ENCODE assay signal across 20 cellular contexts in genomic region chr17:60661489-60661888, GRCh38. TPM values are rescaled to one million over a fixed set of nuclear protein-coding genes. Genes with fewer than 3 reads are reported as not detected.
DNase-seq lines count a peak whose midpoint lies in the region; ATAC-seq lines count a peak whose summit lies in the region.
"Had no signal": no experiment of that assay in that cellular context is flagged by ENCODE, and none has a peak within 500 bp of the region (broad histone marks: within the 10 kb centered on the region; RNA-seq: fewer than 3 reads in every experiment).

No MANE protein-coding gene starts in this region.

- H3K4me1 Mint-ChIP-seq in stimulated activated naive CD8-positive, alpha-beta T cell treated with anti-CD3 and anti-CD28 coated beads, Interleukin-15, Interleukin-2, amounts not matched to agents 100 ng/mL and 50 ng/mL, for 24 hours (ENCODE audit: low read depth), result no peaks in the 10 kb centered on the region
- H3K4me1 Mint-ChIP-seq in stimulated activated naive CD8-positive, alpha-beta T cell treated with anti-CD3 and anti-CD28 coated beads, Interleukin-15, amount 100 ng/mL, for 72 hours, result peaks cover 6% of the 10 kb centered on the region
- H3K4me1 Mint-ChIP-seq in T-helper 17 cell, result no peaks in the 10 kb centered on the region
- peaks cover 7% of the 10 kb centered on the region for H3K4me1 Mint-ChIP-seq in stimulated activated memory B cell treated with anti-CD40 and anti-IgM and Interleukin-4, amounts not matched to agents 10 μg/mL and 1 μg/mL and 100 μg/mL, for 72 hours
- H3K4me1 Mint-ChIP-seq: GM23338 had no signal

- H3K36me3 Mint-ChIP-seq in stimulated activated naive CD8-positive, alpha-beta T cell treated with anti-CD3 and anti-CD28 coated beads, Interleukin-15, Interleukin-2, amounts not matched to agents 100 ng/mL and 50 ng/mL, for 24 hours (ENCODE audit: low read depth), result peaks cover 38% of the 10 kb centered on the region
- H3K36me3 Mint-ChIP-seq in T-helper 17 cell (ENCODE audit: low read depth), result peaks cover 3% of the 10 kb centered on the region
- peaks cover 43% of the 10 kb centered on the region for H3K36me3 Mint-ChIP-seq in stimulated activated memory B cell treated with anti-CD40 and anti-IgM and Interleukin-4, amounts not matched to agents 10 μg/mL and 1 μg/mL and 100 μg/mL, for 72 hours

- H3K27ac ChIP-seq in substantia nigra (ENCODE audit: low read depth, low read length, poor library complexity, severe bottlenecking), result no peak overlapping the region
- H3K27ac ChIP-seq: 22Rv1 had no signal

- DNase-seq in stimulated activated naive CD8-positive, alpha-beta T cell treated with anti-CD3 and anti-CD28 coated beads, Interleukin-15, amount 100 ng/mL, for 72 hours, result no peak
- no peak for DNase-seq in T-helper 17 cell
- no peak for DNase-seq in cerebellum (ENCODE audit: low spot score)
- DNase-seq in NCI-H510A (lab: John Stamatoyannopoulos, UW), result no peak
- no peak for DNase-seq in central memory CD4-positive, alpha-beta T cell
- no peak for DNase-seq in substantia nigra (lab: John Stamatoyannopoulos, UW)
- DNase-seq: ACHN; C1 segment of cervical spinal cord; Calu3; CD4-positive, alpha-beta memory T cell; COR-L47; DMS53; DMS79 treated with DMSO at 0.1 percent for 48 hours; GF-D8; HFFc6 had no signal

- H3K9me3 ChIP-seq in T-helper 17 cell (ENCODE audit: control insufficient read depth, low read length, poor library complexity, severe bottlenecking), result no peaks in the 10 kb centered on the region
- H3K9me3 ChIP-seq: HAP-1 had no signal

- no peaks in the 10 kb centered on the region for H3K27me3 Mint-ChIP-seq in stimulated activated naive CD8-positive, alpha-beta T cell treated with anti-CD3 and anti-CD28 coated beads, Interleukin-15, Interleukin-2, amounts not matched to agents 100 ng/mL and 50 ng/mL, for 24 hours
- no peaks in the 10 kb centered on the region for H3K27me3 Mint-ChIP-seq in stimulated activated naive CD8-positive, alpha-beta T cell treated with anti-CD3 and anti-CD28 coated beads, Interleukin-15, amount 100 ng/mL, for 72 hours
- H3K27me3 Mint-ChIP-seq in T-helper 17 cell, result no peaks in the 10 kb centered on the region
- H3K27me3 Mint-ChIP-seq in stimulated activated memory B cell treated with anti-CD40 and anti-IgM and Interleukin-4, amounts not matched to agents 10 μg/mL and 1 μg/mL and 100 μg/mL, for 72 hours, result no peaks in the 10 kb centered on the region
- H3K27me3 Mint-ChIP-seq: CD4-positive, alpha-beta memory T cell had no signal

- peak overlapping the region; percentile 55 for H3K27ac Mint-ChIP-seq in stimulated activated naive CD8-positive, alpha-beta T cell treated with anti-CD3 and anti-CD28 coated beads, Interleukin-15, Interleukin-2, amounts not matched to agents 100 ng/mL and 50 ng/mL, for 24 hours
- H3K27ac Mint-ChIP-seq in stimulated activated naive CD8-positive, alpha-beta T cell treated with anti-CD3 and anti-CD28 coated beads, Interleukin-15, amount 100 ng/mL, for 72 hours, result no peak overlapping the region
- H3K27ac Mint-ChIP-seq in T-helper 17 cell, result peak overlapping the region; percentile 51
- H3K27ac Mint-ChIP-seq in stimulated activated memory B cell treated with anti-CD40 and anti-IgM and Interleukin-4, amounts not matched to agents 10 μg/mL and 1 μg/mL and 100 μg/mL, for 72 hours, result peak overlapping the region; percentile 30
- H3K27ac Mint-ChIP-seq: CD4-positive, alpha-beta memory T cell; GM23338; HFFc6 had no signal

- no peaks in the 10 kb centered on the region for H3K9me3 Mint-ChIP-seq in stimulated activated naive CD8-positive, alpha-beta T cell treated with anti-CD3 and anti-CD28 coated beads, Interleukin-15, Interleukin-2, amounts not matched to agents 100 ng/mL and 50 ng/mL, for 24 hours
- H3K9me3 Mint-ChIP-seq in stimulated activated naive CD8-positive, alpha-beta T cell treated with anti-CD3 and anti-CD28 coated beads, Interleukin-15, amount 100 ng/mL, for 72 hours, result no peaks in the 10 kb centered on the region
- no peaks in the 10 kb centered on the region for H3K9me3 Mint-ChIP-seq in stimulated activated memory B cell treated with anti-CD40 and anti-IgM and Interleukin-4, amounts not matched to agents 10 μg/mL and 1 μg/mL and 100 μg/mL, for 72 hours
- H3K9me3 Mint-ChIP-seq: CD4-positive, alpha-beta memory T cell; GM23338; HFFc6 had no signal

- ATAC-seq in stimulated activated naive CD8-positive, alpha-beta T cell treated with anti-CD3 and anti-CD28 coated beads, Interleukin-15, amount 100 ng/mL, for 72 hours, result no peak
- no peak for ATAC-seq in T-helper 17 cell
- no peak for ATAC-seq in stimulated activated memory B cell treated with anti-CD40 and anti-IgM and Interleukin-4, amounts not matched to agents 10 μg/mL and 1 μg/mL and 100 μg/mL, for 72 hours
- ATAC-seq: GM23338 had no signal

- H3K4me3 Mint-ChIP-seq in stimulated activated naive CD8-positive, alpha-beta T cell treated with anti-CD3 and anti-CD28 coated beads, Interleukin-15, Interleukin-2, amounts not matched to agents 100 ng/mL and 50 ng/mL, for 24 hours, result no peak overlapping the region
- H3K4me3 Mint-ChIP-seq in stimulated activated naive CD8-positive, alpha-beta T cell treated with anti-CD3 and anti-CD28 coated beads, Interleukin-15, amount 100 ng/mL, for 72 hours, result no peak overlapping the region
- no peak overlapping the region for H3K4me3 Mint-ChIP-seq in T-helper 17 cell
- H3K4me3 Mint-ChIP-seq in stimulated activated memory B cell treated with anti-CD40 and anti-IgM and Interleukin-4, amounts not matched to agents 10 μg/mL and 1 μg/mL and 100 μg/mL, for 72 hours, result no peak overlapping the region
- H3K4me3 Mint-ChIP-seq: CD4-positive, alpha-beta memory T cell; GM23338; HFFc6 had no signal

RNA-seq across cellular contexts. Expression of gene BCAS3, which starts 16.2 kb away (rescaled TPM):
- 10 to 100 TPM; 39.0 to 50.0 TPM for total RNA-seq in T-helper 17 cell
- 51.2 TPM for total RNA-seq in cerebellum

Comparison
In these comparisons a context has a peak if more than half of its experiments do, and no peak if none do; other contexts are left out.
1. H3K27ac Mint-ChIP-seq: peak in stimulated activated naive CD8-positive, alpha-beta T cell treated with anti-CD3 and anti-CD28 coated beads, Interleukin-15, Interleukin-2, amounts not matched to agents 100 ng/mL and 50 ng/mL, for 24 hours (single experiment), T-helper 17 cell (single experiment) and stimulated activated memory B cell treated with anti-CD40 and anti-IgM and Interleukin-4, amounts not matched to agents 10 μg/mL and 1 μg/mL and 100 μg/mL, for 72 hours (single experiment); none in stimulated activated naive CD8-positive, alpha-beta T cell treated with anti-CD3 and anti-CD28 coated beads, Interleukin-15, amount 100 ng/mL, for 72 hours (0 of 2).